In the genomic region with DNA sequence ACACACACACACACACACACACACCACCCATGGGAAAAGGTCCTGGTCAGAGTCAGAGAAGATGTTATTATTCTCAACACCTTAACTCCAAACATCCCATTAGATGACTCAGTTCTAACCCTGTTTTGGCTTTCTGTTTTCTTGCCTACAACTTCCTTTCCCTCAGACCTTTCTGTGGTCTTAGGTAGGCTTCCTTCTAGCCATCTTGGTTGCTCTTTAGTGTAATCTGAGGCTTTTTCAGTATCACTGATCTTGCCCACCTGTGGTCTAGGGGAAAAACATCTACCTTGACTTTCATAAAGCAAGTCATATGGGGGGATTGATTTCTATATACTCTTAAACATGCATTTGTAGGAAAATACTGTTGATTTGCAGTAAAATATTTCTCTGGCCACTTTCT, we compare ENCODE assay signal across 11 cellular contexts. TPM values are rescaled to one million over a fixed set of nuclear protein-coding genes. Genes with fewer than 3 reads are reported as not detected.
DNase-seq lines count a peak whose midpoint lies in the region; ATAC-seq and TF ChIP-seq lines count a peak whose summit lies in the region.
"Had no signal": no experiment of that assay in that cellular context is flagged by ENCODE, and none has a peak within 500 bp of the region (broad histone marks: within the 10 kb centered on the region; RNA-seq: fewer than 3 reads in every experiment).

No MANE protein-coding gene starts in this region.

- H3K27me3 ChIP-seq in WERI-Rb-1 (ENCODE audit: insufficient read depth, low read depth, severe bottlenecking) = no peaks in the 10 kb centered on the region
- H3K27me3 ChIP-seq in BE2C = no peaks in the 10 kb centered on the region

- peak; percentile 90 for ATAC-seq in GM18508 (IDR thresholded peaks at IDR 0.05; ENCODE audit: insufficient read depth, unreplicated experiment)
- ATAC-seq in GM19455 (IDR thresholded peaks at IDR 0.05; ENCODE audit: unreplicated experiment) = peak; percentile 97
- peak; percentile 97 for ATAC-seq in HG02884 (IDR thresholded peaks at IDR 0.05; ENCODE audit: unreplicated experiment)
- peak; percentile 85 for ATAC-seq in HG03575 (IDR thresholded peaks at IDR 0.05; ENCODE audit: extremely low read depth, insufficient number of reproducible peaks, low FRiP score, unreplicated experiment)

- no peaks in the 10 kb centered on the region for H3K9me3 ChIP-seq in WERI-Rb-1 (ENCODE audit: severe bottlenecking)
- H3K9me3 ChIP-seq in BE2C = no peaks in the 10 kb centered on the region
- H3K9me3 ChIP-seq: stomach had no signal

- TF ChIP-seq CTCF in WERI-Rb-1 (IDR thresholded peaks at IDR 0.05; ENCODE audit: low read depth, low read length) = no peak
- no peak for TF ChIP-seq CTCF in BE2C (IDR thresholded peaks at IDR 0.05; ENCODE audit: low read depth, low read length)

- H3K4me3 ChIP-seq in WERI-Rb-1 (ENCODE audit: low read depth, low read length) = no peak overlapping the region
- no peak overlapping the region for H3K4me3 ChIP-seq in BE2C (ENCODE audit: low read depth, low read length)
- H3K4me3 ChIP-seq: stomach had no signal

- H3K36me3 ChIP-seq in WERI-Rb-1 (no peaks in the 10 kb centered on the region), BE2C (no peaks in the 10 kb centered on the region)

- no peaks in the 10 kb centered on the region for H3K4me1 ChIP-seq in BE2C
- H3K4me1 ChIP-seq: stomach had no signal

- no peak overlapping the region for H3K27ac ChIP-seq in WERI-Rb-1
- H3K27ac ChIP-seq: stomach had no signal

- no peak for DNase-seq in NCI-H2171 (lab: John Stamatoyannopoulos, UW)
- DNase-seq in WERI-Rb-1 = no peak
- DNase-seq in BE2C = no peak
- no peak for DNase-seq in AML-193 (lab: John Stamatoyannopoulos, UW)
- DNase-seq: hypothalamus, NCI-H1694 treated with DMSO at 0.1 percent for 48 hours, stomach had no signal

RNA-seq across cellular contexts. Expression of gene ATG4A, which starts 56.9 kb away (rescaled TPM):
- 17.5 TPM for polyA plus RNA-seq in BE2C (2012; ENCODE audit: insufficient read depth, insufficient read length, low read depth)

RNA-seq across cellular contexts. Expression of gene PSMD10, which starts 57.2 kb away (rescaled TPM):
- 95.9 TPM for polyA plus RNA-seq in BE2C (2012; ENCODE audit: insufficient read depth, insufficient read length, low read depth)
